In genomic region chr7:36313607-36314006, GRCh38 we compare ENCODE assay signal across 23 cellular contexts.
"Had no signal": no experiment of that assay in that cellular context is flagged by ENCODE, and none has a peak within 500 bp of the region (broad histone marks: within the 10 kb centered on the region; RNA-seq: fewer than 3 reads in every experiment).

No MANE protein-coding gene starts in this region.

- H3K4me2 ChIP-seq: smooth muscle cell had no signal

- H3K4me1 Mint-ChIP-seq: natural killer cell had no signal

- ATAC-seq: gastrocnemius medialis; left ventricle myocardium superior; natural killer cell; sciatic nerve; stimulated activated naive CD8-positive, alpha-beta T cell treated with anti-CD3 and anti-CD28 coated beads, Interleukin-15, amount 100 ng/mL, for 72 hours had no signal

- H3K36me3 Mint-ChIP-seq: natural killer cell had no signal

- DNase-seq: dorsolateral prefrontal cortex; effector CD4-positive, alpha-beta T cell; foreskin fibroblast; gastrocnemius medialis; left ventricle myocardium superior; lower lobe of right lung; natural killer cell; stimulated activated CD4-positive, alpha-beta T cell treated with anti-CD3 and anti-CD28 coated beads, Interleukin-12 subunit alpha, Interleukin-12 subunit beta, amount 100 ng/mL, for 4 hours; stimulated activated CD4-positive, alpha-beta T cell treated with anti-CD3 and anti-CD28 coated beads, Interleukin-1b, Interleukin-23, amount 100 ng/mL, for 48 hours; stimulated activated CD4-positive, alpha-beta T cell treated with anti-CD3 and anti-CD28 coated beads, Interleukin-4, amount 100 ng/mL, for 1 hour; stimulated activated CD8-positive, alpha-beta memory T cell treated with anti-CD3 and anti-CD28 coated beads, Interleukin-4, amount 100 ng/mL, for 48 hours; stimulated activated naive CD4-positive, alpha-beta T cell; stimulated activated naive CD8-positive, alpha-beta T cell treated with anti-CD3 and anti-CD28 coated beads, Interleukin-15, amount 100 ng/mL, for 72 hours; transverse colon; upper lobe of right lung had no signal

- H3K9me3 Mint-ChIP-seq: natural killer cell; stimulated activated naive CD8-positive, alpha-beta T cell treated with anti-CD3 and anti-CD28 coated beads, Interleukin-15, amount 100 ng/mL, for 72 hours had no signal

- H2AFZ ChIP-seq: parathyroid adenoma had no signal

- H3K4me1 ChIP-seq: gastrocnemius medialis, lower lobe of right lung, parathyroid adenoma, suprapubic skin had no signal

- H3K9ac ChIP-seq: parathyroid adenoma had no signal

- H3K27ac Mint-ChIP-seq: natural killer cell; progenitor cell of endocrine pancreas; stimulated activated naive CD8-positive, alpha-beta T cell treated with anti-CD3 and anti-CD28 coated beads, Interleukin-15, amount 100 ng/mL, for 72 hours had no signal

- H3K27me3 Mint-ChIP-seq: progenitor cell of endocrine pancreas; stimulated activated naive CD8-positive, alpha-beta T cell treated with anti-CD3 and anti-CD28 coated beads, Interleukin-15, amount 100 ng/mL, for 72 hours had no signal

- H3K4me3 ChIP-seq: dorsolateral prefrontal cortex, gastrocnemius medialis, lower lobe of right lung, smooth muscle cell, suprapubic skin, transverse colon, upper lobe of right lung had no signal

- H3K79me2 ChIP-seq: parathyroid adenoma had no signal

- H3K27ac ChIP-seq: dorsolateral prefrontal cortex, gastrocnemius medialis, lower lobe of right lung, neutrophil, parathyroid adenoma, suprapubic skin, transverse colon, upper lobe of right lung had no signal

- H3K4me3 Mint-ChIP-seq: natural killer cell; stimulated activated naive CD8-positive, alpha-beta T cell treated with anti-CD3 and anti-CD28 coated beads, Interleukin-15, amount 100 ng/mL, for 72 hours had no signal

- H3K27me3 ChIP-seq: dorsolateral prefrontal cortex, gastrocnemius medialis, neutrophil, suprapubic skin, transverse colon, upper lobe of right lung had no signal

- FAIRE-seq: colon, keratinocyte had no signal

- H3K36me3 ChIP-seq: gastrocnemius medialis, lower lobe of right lung, neutrophil, suprapubic skin, transverse colon, upper lobe of right lung had no signal

- H3K9me3 ChIP-seq: gastrocnemius medialis, lower lobe of right lung, neutrophil, suprapubic skin, transverse colon, upper lobe of right lung had no signal
